16 cellular contexts compared by ENCODE assay signal in the genomic region with DNA sequence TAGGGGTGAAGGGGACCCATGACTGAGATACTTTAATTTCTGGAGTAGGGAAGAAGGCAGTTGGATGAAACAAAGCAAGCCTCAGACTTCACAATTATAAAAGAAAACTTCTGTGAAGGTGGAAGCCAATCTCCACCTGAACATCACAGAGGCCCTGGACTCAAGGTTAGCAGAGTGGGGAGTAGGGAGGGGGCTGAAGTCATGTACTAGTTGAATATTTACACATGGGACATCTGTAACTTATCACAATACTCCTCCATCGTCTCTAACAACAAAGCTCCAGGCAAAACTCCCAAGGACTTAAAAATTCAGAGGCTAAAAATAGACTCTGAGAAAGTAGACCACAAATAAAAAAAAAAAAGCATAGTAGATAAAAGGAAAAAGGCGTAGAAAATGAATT.
DNase-seq lines count a peak whose midpoint lies in the region; ATAC-seq, FAIRE-seq and TF ChIP-seq lines count a peak whose summit lies in the region.
"Had no signal": no experiment of that assay in that cellular context is flagged by ENCODE, and none has a peak within 500 bp of the region (broad histone marks: within the 10 kb centered on the region; RNA-seq: fewer than 3 reads in every experiment).

No MANE protein-coding gene starts in this region.

- no peaks in the 10 kb centered on the region for H3K4me1 Mint-ChIP-seq in H9
- H3K4me1 Mint-ChIP-seq: B cell had no signal

- H3K27ac ChIP-seq in GM23248 (no peak overlapping the region), pancreas (no peak overlapping the region), H9 (ENCODE audit: insufficient read length, low read depth, low read length) (no peak overlapping the region)
- H3K27ac ChIP-seq: BLaER1 treated with 17β-estradiol and CSF1 and Interleukin-3, amounts not matched to agents 10 nM and 100 nM had no signal

- no peaks in the 10 kb centered on the region for H3K27me3 ChIP-seq in GM23248 (replicated peaks; ENCODE audit: insufficient read depth)
- H3K27me3 ChIP-seq in pancreas, result no peaks in the 10 kb centered on the region
- no peaks in the 10 kb centered on the region for H3K27me3 ChIP-seq in H9 (ENCODE audit: insufficient read depth, low read length)
- H3K27me3 ChIP-seq: BLaER1 treated with 17β-estradiol and CSF1 and Interleukin-3, amounts not matched to agents 10 nM and 100 nM had no signal

- H3K9me3 ChIP-seq in GM23248 (ENCODE audit: low read depth), result no peaks in the 10 kb centered on the region
- no peaks in the 10 kb centered on the region for H3K9me3 ChIP-seq in pancreas
- no peaks in the 10 kb centered on the region for H3K9me3 ChIP-seq in H9 (ENCODE audit: control insufficient read depth, low read depth, low read length)
- H3K9me3 ChIP-seq: BLaER1 treated with 17β-estradiol and CSF1 and Interleukin-3, amounts not matched to agents 10 nM and 100 nM; HAP-1 had no signal

- no peaks in the 10 kb centered on the region for H3K23me2 ChIP-seq in H9 (ENCODE audit: insufficient read length, low read depth, low read length, poor library complexity, severe bottlenecking)

- peak; percentile 4 for DNase-seq in GM23248
- DNase-seq in left kidney (ENCODE audit: low read depth, low spot score), result peak; percentile 15
- peak in 1 of 6 donors; percentile 5 for DNase-seq in pancreas
- no peak for DNase-seq in H9
- DNase-seq in NCI-H2171 (lab: John Stamatoyannopoulos, UW), result no peak
- no peak for DNase-seq in LoVo (ENCODE audit: low spot score)
- DNase-seq: 8988T; Calu3; CD8-positive, alpha-beta T cell; DMS79 treated with DMSO at 0.1 percent for 48 hours; GF-D8 had no signal

- no peak overlapping the region for H3K18ac ChIP-seq in H9 (ENCODE audit: insufficient read length, low read depth, low read length)

- H2AFZ ChIP-seq in GM23248 (no peak overlapping the region), H9 (ENCODE audit: low read length) (no peak overlapping the region)

- no peaks in the 10 kb centered on the region for H3K79me1 ChIP-seq in H9 (ENCODE audit: insufficient read depth, low read depth, low read length, poor library complexity, severe bottlenecking)

- TF ChIP-seq CTCF in pancreas (IDR thresholded peaks at IDR 0.05), result no peak
- TF ChIP-seq CTCF in H9 (conservative IDR thresholded peaks at IDR 0.05), result no peak

- H3K23ac ChIP-seq in H9 (ENCODE audit: insufficient read length, low read depth, low read length), result no peak overlapping the region

- H3K4me1 ChIP-seq in GM23248 (ENCODE audit: insufficient read depth) (no peaks in the 10 kb centered on the region), pancreas (peaks cover 0 to 8% (median 0%) of the 10 kb centered on the region in 3 donors), H9 (ENCODE audit: insufficient read depth, low read length) (no peaks in the 10 kb centered on the region)
- H3K4me1 ChIP-seq: BLaER1 treated with 17β-estradiol and CSF1 and Interleukin-3, amounts not matched to agents 10 nM and 100 nM; HAP-1 had no signal

- no peaks in the 10 kb centered on the region for H3K36me3 Mint-ChIP-seq in H9 (ENCODE audit: insufficient read depth in 1 of 3, low read depth in 3 of 3)
- H3K36me3 Mint-ChIP-seq: CD8-positive, alpha-beta T cell had no signal

- H2BK5ac ChIP-seq in H9 (ENCODE audit: insufficient read length, low read length), result no peak overlapping the region

- H4K91ac ChIP-seq in H9 (ENCODE audit: insufficient read length, low read depth, low read length), result no peak overlapping the region

- H3F3A ChIP-seq in GM23248 (ENCODE audit: insufficient read depth), result no peaks in the 10 kb centered on the region

- FAIRE-seq in endometrium (lab: Jason Lieb, UNC) (peak; percentile 91), pancreas (lab: Jason Lieb, UNC) (no peak)
- FAIRE-seq: H1 had no signal

- no peaks in the 10 kb centered on the region for H3K9me2 ChIP-seq in GM23248 (ENCODE audit: insufficient read depth)

- no peak overlapping the region for H2AK5ac ChIP-seq in H9 (ENCODE audit: insufficient read length, low read length)

- no peak overlapping the region for H2BK20ac ChIP-seq in H9 (ENCODE audit: low read depth, low read length, poor library complexity, severe bottlenecking)

- H4K5ac ChIP-seq in H9 (ENCODE audit: insufficient read length, low read depth, low read length), result no peak overlapping the region

- H2BK12ac ChIP-seq in H9 (ENCODE audit: insufficient read length, low read depth, low read length), result no peak overlapping the region

- H3K4ac ChIP-seq in H9 (ENCODE audit: low read depth, low read length), result no peak overlapping the region

- 0 out of 5 replicates have a peak, but pooled peaks cover 0 to 2% of the 10 kb centered on the region in 2 experiments for H3K9me3 Mint-ChIP-seq in H9
- H3K9me3 Mint-ChIP-seq: CD8-positive, alpha-beta T cell had no signal

- in situ Hi-C loops in GM23248 (cut with MboI), result no loop called here

- H3K79me2 ChIP-seq in GM23248 (ENCODE audit: insufficient read depth), result no peaks in the 10 kb centered on the region
- H3K79me2 ChIP-seq in H9 (ENCODE audit: insufficient read depth, low read length), result no peaks in the 10 kb centered on the region

- no peak overlapping the region for H2BK15ac ChIP-seq in H9 (ENCODE audit: low read depth, low read length)

- no peak overlapping the region for H4K8ac ChIP-seq in H9 (replicated peaks; ENCODE audit: insufficient read length, low read depth, low read length)

- no peaks in the 10 kb centered on the region for H3K36me3 ChIP-seq in GM23248 (ENCODE audit: low read depth)
- no peaks in the 10 kb centered on the region for H3K36me3 ChIP-seq in pancreas
- H3K36me3 ChIP-seq: BLaER1 treated with 17β-estradiol and CSF1 and Interleukin-3, amounts not matched to agents 10 nM and 100 nM; HAP-1 had no signal

- H3K9ac ChIP-seq in GM23248 (no peak overlapping the region), H9 (ENCODE audit: extremely low read depth, insufficient read length, low read length) (no peak overlapping the region)
- H3K9ac ChIP-seq: BLaER1 treated with 17β-estradiol and CSF1 and Interleukin-3, amounts not matched to agents 10 nM and 100 nM had no signal

- no peak overlapping the region for H3K56ac ChIP-seq in H9 (ENCODE audit: insufficient read length, low read depth, low read length)

- no peak overlapping the region for H3K4me3 ChIP-seq in GM23248
- no peak overlapping the region for H3K4me3 ChIP-seq in pancreas
- H3K4me3 ChIP-seq: BLaER1 treated with 17β-estradiol and CSF1 and Interleukin-3, amounts not matched to agents 10 nM and 100 nM; HAP-1 had no signal

- no peak overlapping the region for H3T11ph ChIP-seq in H9 (ENCODE audit: low read length)

- ATAC-seq in pancreas, result peak in 3 of 4 donors; percentile 37 to 89 (median 74)
- ATAC-seq: CD8-positive, alpha-beta T cell had no signal

- intact Hi-C loops in pancreas (cut with DNase I), result no loop called here

- H2BK120ac ChIP-seq in H9 (ENCODE audit: low read depth, low read length, poor library complexity, severe bottlenecking), result no peak overlapping the region

- 2 to 3% methylated on average over 2 of the region's 2 CpGs for WGBS in GM23248 (ENCODE audit: low coverage in 1 of 2, low lambda C conversion rate in 2 of 2, missing lambda C conversion rate in 2 of 2), 2 experiments
- WGBS in pancreas, 2 donors, result 12 to 13% methylated on average over 2 of the region's 2 CpGs
- no CpG with 5 or more reads among the region's 2 CpGs for WGBS in H9 (ENCODE audit: extremely low coverage, insufficient read length, low lambda C conversion rate)

- no peak overlapping the region for H3K14ac ChIP-seq in H9 (ENCODE audit: insufficient read depth, low read length)

- no peak overlapping the region for H3K4me3 Mint-ChIP-seq in H9
- H3K4me3 Mint-ChIP-seq: B cell; CD8-positive, alpha-beta T cell had no signal

- H3K4me2 ChIP-seq in GM23248 (ENCODE audit: unreplicated experiment) (no peak overlapping the region), H9 (ENCODE audit: insufficient read depth, insufficient read length, low read length) (no peak overlapping the region)
- H3K4me2 ChIP-seq: BLaER1 treated with 17β-estradiol and CSF1 and Interleukin-3, amounts not matched to agents 10 nM and 100 nM had no signal

- no peaks in the 10 kb centered on the region for H3K27me3 Mint-ChIP-seq in H9 (ENCODE audit: low read depth)
- H3K27me3 Mint-ChIP-seq: B cell had no signal

- no peak overlapping the region for H3K27ac Mint-ChIP-seq in H9
- H3K27ac Mint-ChIP-seq: B cell; CD8-positive, alpha-beta T cell had no signal

- no peaks in the 10 kb centered on the region for H4K20me1 ChIP-seq in GM23248 (ENCODE audit: insufficient read depth)
- no peaks in the 10 kb centered on the region for H4K20me1 ChIP-seq in H9 (ENCODE audit: control insufficient read depth, insufficient read depth, insufficient read length)
- H4K20me1 ChIP-seq: BLaER1 treated with 17β-estradiol and CSF1 and Interleukin-3, amounts not matched to agents 10 nM and 100 nM had no signal

Comparison
In these comparisons a context has a peak if more than half of its experiments do, and no peak if none do; other contexts are left out.
1. DNase-seq: peak in GM23248 (single experiment) and left kidney (single experiment); none in H9 (single experiment), NCI-H2171 (single experiment) and LoVo (single experiment).